In genomic region chr1:225843426-225843795, GRCh38 we compare ENCODE assay signal across 29 cellular contexts. TPM values are rescaled to one million over a fixed set of nuclear protein-coding genes. Genes with fewer than 3 reads are reported as not detected.
A peak's percentile ranks its signal among the peaks of the same experiment; 100 is the strongest.
DNase-seq lines count a peak whose midpoint lies in the region; ATAC-seq and TF ChIP-seq lines count a peak whose summit lies in the region.
"Had no signal": no experiment of that assay in that cellular context is flagged by ENCODE, and none has a peak within 500 bp of the region (broad histone marks: within the 10 kb centered on the region; RNA-seq: fewer than 3 reads in every experiment).

No MANE protein-coding gene starts in this region.

- peaks cover 20% of the 10 kb centered on the region for H3K36me3 Mint-ChIP-seq in activated T-cell treated with anti-CD3 and anti-CD28 coated beads, Interleukin-2, amount 50 U/mL, for 24 hours (ENCODE audit: low read depth)
- peaks cover 3% of the 10 kb centered on the region for H3K36me3 Mint-ChIP-seq in activated T-cell treated with anti-CD3 and anti-CD28 coated beads, Interleukin-2, amount 50 U/mL, for 4 hours (ENCODE audit: insufficient read depth)
- H3K36me3 Mint-ChIP-seq in memory B cell (peaks cover 7% of the 10 kb centered on the region), type B pancreatic cell (peaks cover 11% of the 10 kb centered on the region)
- H3K36me3 Mint-ChIP-seq: natural killer cell treated with Interleukin-12 subunit alpha and Interleukin-12 subunit beta and Interleukin-15 and Interleukin-18, amount 100 ng/mL, for 72 hours had no signal

- H3K4me1 Mint-ChIP-seq in activated T-cell treated with anti-CD3 and anti-CD28 coated beads, Interleukin-2, amount 50 U/mL, for 24 hours (ENCODE audit: low read depth) = peaks cover 28% of the 10 kb centered on the region
- H3K4me1 Mint-ChIP-seq in activated T-cell treated with anti-CD3 and anti-CD28 coated beads, Interleukin-2, amount 50 U/mL, for 4 hours (ENCODE audit: low read depth) = peaks cover 27% of the 10 kb centered on the region
- peaks cover 26% of the 10 kb centered on the region for H3K4me1 Mint-ChIP-seq in memory B cell
- peaks cover 14% of the 10 kb centered on the region for H3K4me1 Mint-ChIP-seq in type B pancreatic cell (ENCODE audit: unreplicated experiment)

- WGBS in adrenal gland, 4 donors = 73 to 84% (median 81%) methylated on average over 5 to 6 of the region's 6 CpGs

- peak overlapping the region in 3 of 5 donors; percentile 52 to 72 (median 69) for H3K27ac ChIP-seq in adrenal gland
- H3K27ac ChIP-seq: 22Rv1, parathyroid adenoma had no signal

- no peak overlapping the region for H3K4me3 Mint-ChIP-seq in activated T-cell treated with anti-CD3 and anti-CD28 coated beads, Interleukin-2, amount 50 U/mL, for 24 hours
- no peak overlapping the region for H3K4me3 Mint-ChIP-seq in activated T-cell treated with anti-CD3 and anti-CD28 coated beads, Interleukin-2, amount 50 U/mL, for 4 hours
- H3K4me3 Mint-ChIP-seq in memory B cell = no peak overlapping the region
- H3K4me3 Mint-ChIP-seq in type B pancreatic cell = no peak overlapping the region
- H3K4me3 Mint-ChIP-seq: activated CD8-positive, alpha-beta T cell treated with anti-CD3 and anti-CD28 coated beads, Interleukin-2, amount 10 ng/mL, durations not matched to agents 7 days and 5 days; mesothelial cell of epicardium; natural killer cell treated with Interleukin-12 subunit alpha and Interleukin-12 subunit beta and Interleukin-15 and Interleukin-18, amount 100 ng/mL, for 72 hours; stimulated activated naive CD8-positive, alpha-beta T cell treated with anti-CD3 and anti-CD28 coated beads, Interleukin-15, Interleukin-2, amounts not matched to agents 100 ng/mL and 50 ng/mL, for 24 hours had no signal

- TF ChIP-seq CTCF in adrenal gland (IDR thresholded peaks at IDR 0.05) (no peak), type B pancreatic cell (conservative IDR thresholded peaks at IDR 0.05) (no peak)

- H3K36me3 ChIP-seq in adrenal gland (replicated peaks in 1 of 2) = peaks cover 0 to 91% of the 10 kb centered on the region in 2 donors

- no peak for ATAC-seq in activated T-cell treated with anti-CD3 and anti-CD28 coated beads, Interleukin-2, amount 50 U/mL, for 4 hours
- ATAC-seq in memory B cell (ENCODE audit: low read depth) = no peak
- no peak for ATAC-seq in HG03378 (IDR thresholded peaks at IDR 0.05; ENCODE audit: unreplicated experiment)
- ATAC-seq in HG02884 (IDR thresholded peaks at IDR 0.05; ENCODE audit: unreplicated experiment) = no peak
- ATAC-seq: activated CD8-positive, alpha-beta T cell treated with anti-CD3 and anti-CD28 coated beads, Interleukin-2, amount 10 ng/mL, durations not matched to agents 7 days and 5 days; left ventricle myocardium superior; natural killer cell treated with Interleukin-12 subunit alpha and Interleukin-12 subunit beta and Interleukin-15 and Interleukin-18, amount 100 ng/mL, for 72 hours; Panc1; sciatic nerve had no signal

- no peak for TF ChIP-seq POLR2A in adrenal gland (IDR thresholded peaks at IDR 0.05)

- no peak for DNase-seq in activated T-cell treated with anti-CD3 and anti-CD28 coated beads, Interleukin-2, amount 50 U/mL, for 24 hours
- DNase-seq in activated T-cell treated with anti-CD3 and anti-CD28 coated beads, Interleukin-2, amount 50 U/mL, for 4 hours = no peak
- DNase-seq in adrenal gland (no peak), memory B cell (ENCODE audit: low spot score in 2 of 2) (no peak), type B pancreatic cell (ENCODE audit: extremely low spot score, unreplicated experiment) (no peak), AG20443 (ENCODE audit: low spot score) (no peak)
- DNase-seq: activated CD8-positive, alpha-beta T cell treated with anti-CD3 and anti-CD28 coated beads, Interleukin-2, amount 10 ng/mL, durations not matched to agents 7 days and 5 days; activated gamma-delta T cell treated with Interleukin-2 at 50 U/mL for 16 hours; activated T-cell treated with anti-CD3 and anti-CD28 coated beads for 4 hours; dermis blood vessel endothelial cell; DMS79 treated with DMSO at 0.1 percent for 48 hours; hippocampal formation; left ventricle myocardium superior; NCI-H187; NCI-H524 treated with DMSO at 0.1 percent for 48 hours; T-helper 1 cell; thyroid gland had no signal

- H3K27me3 ChIP-seq in adrenal gland = no peaks in the 10 kb centered on the region
- H3K27me3 ChIP-seq: thyroid gland had no signal

- H3K27ac Mint-ChIP-seq in activated T-cell treated with anti-CD3 and anti-CD28 coated beads, Interleukin-2, amount 50 U/mL, for 24 hours = peak overlapping the region; percentile 22
- H3K27ac Mint-ChIP-seq in memory B cell (peak overlapping the region; percentile 28), type B pancreatic cell (peak overlapping the region; percentile 62)
- H3K27ac Mint-ChIP-seq: natural killer cell treated with Interleukin-12 subunit alpha and Interleukin-12 subunit beta and Interleukin-15 and Interleukin-18, amount 100 ng/mL, for 72 hours; stimulated activated naive CD8-positive, alpha-beta T cell treated with anti-CD3 and anti-CD28 coated beads, Interleukin-15, Interleukin-2, amounts not matched to agents 100 ng/mL and 50 ng/mL, for 24 hours had no signal

- H3K27me3 Mint-ChIP-seq in activated T-cell treated with anti-CD3 and anti-CD28 coated beads, Interleukin-2, amount 50 U/mL, for 24 hours = no peaks in the 10 kb centered on the region
- no peaks in the 10 kb centered on the region for H3K27me3 Mint-ChIP-seq in activated T-cell treated with anti-CD3 and anti-CD28 coated beads, Interleukin-2, amount 50 U/mL, for 4 hours (ENCODE audit: low read depth)
- H3K27me3 Mint-ChIP-seq in memory B cell = no peaks in the 10 kb centered on the region
- H3K27me3 Mint-ChIP-seq in type B pancreatic cell = no peaks in the 10 kb centered on the region
- H3K27me3 Mint-ChIP-seq: natural killer cell treated with Interleukin-12 subunit alpha and Interleukin-12 subunit beta and Interleukin-15 and Interleukin-18, amount 100 ng/mL, for 72 hours; stimulated activated naive CD8-positive, alpha-beta T cell treated with anti-CD3 and anti-CD28 coated beads, Interleukin-15, Interleukin-2, amounts not matched to agents 100 ng/mL and 50 ng/mL, for 24 hours had no signal

- H3K4me1 ChIP-seq in adrenal gland (replicated peaks in 1 of 2) = peaks cover 4 to 11% of the 10 kb centered on the region in 2 donors
- H3K4me1 ChIP-seq: parathyroid adenoma, thyroid gland had no signal

- H3K9me3 Mint-ChIP-seq in activated T-cell treated with anti-CD3 and anti-CD28 coated beads, Interleukin-2, amount 50 U/mL, for 24 hours = no peaks in the 10 kb centered on the region
- no peaks in the 10 kb centered on the region for H3K9me3 Mint-ChIP-seq in activated T-cell treated with anti-CD3 and anti-CD28 coated beads, Interleukin-2, amount 50 U/mL, for 4 hours
- H3K9me3 Mint-ChIP-seq in memory B cell (no peaks in the 10 kb centered on the region), type B pancreatic cell (no peaks in the 10 kb centered on the region)
- H3K9me3 Mint-ChIP-seq: mesothelial cell of epicardium; natural killer cell treated with Interleukin-12 subunit alpha and Interleukin-12 subunit beta and Interleukin-15 and Interleukin-18, amount 100 ng/mL, for 72 hours; stimulated activated naive CD8-positive, alpha-beta T cell treated with anti-CD3 and anti-CD28 coated beads, Interleukin-15, Interleukin-2, amounts not matched to agents 100 ng/mL and 50 ng/mL, for 24 hours had no signal

- no peak overlapping the region for H3K4me3 ChIP-seq in adrenal gland
- H3K4me3 ChIP-seq: thyroid gland had no signal

- no peaks in the 10 kb centered on the region for H3K9me3 ChIP-seq in adrenal gland (replicated peaks in 1 of 3)
- H3K9me3 ChIP-seq: thyroid gland had no signal

- intact Hi-C loops in adrenal gland (cut with DNase I) = loop anchor here (10.0 kb wide), 2 partner anchors 69 to 71 kb away; partner anchors contain the start of gene SRP9 (in 1 of the 2)

RNA-seq across cellular contexts. Expression of gene EPHX1, which starts 33.5 kb away (rescaled TPM):
- 1 to 10 TPM; 1.8 to 2.2 (median 1.9) TPM for total RNA-seq in activated T-cell treated with anti-CD3 and anti-CD28 coated beads, Interleukin-2, amount 50 U/mL, for 4 hours
- 1,000 to 10,000 TPM; 1,400 to 3,548 (median 1,755) TPM for total RNA-seq in adrenal gland
- 1,000 to 10,000 TPM in 1 of 3 donors, 100 to 1,000 TPM in 2; 337 to 1,831 (median 896) TPM for polyA plus RNA-seq in adrenal gland
- total RNA-seq in type B pancreatic cell (ENCODE audit: low replicate concordance) = 65.2 and 86.1 TPM in 2 replicates

RNA-seq across cellular contexts. Expression of gene TMEM63A, which starts 38.8 kb away (rescaled TPM):
- 10 to 100 TPM in 1 of 3 donors, 1 to 10 TPM in 2; 7.1 to 13.5 (median 9.1) TPM for total RNA-seq in activated T-cell treated with anti-CD3 and anti-CD28 coated beads, Interleukin-2, amount 50 U/mL, for 4 hours
- total RNA-seq in adrenal gland = 10 to 100 TPM; 15.8 to 80.4 (median 57.4) TPM
- polyA plus RNA-seq in adrenal gland = 10 to 100 TPM; 20.8 to 96.9 (median 48.1) TPM
- 63.3 and 78.0 TPM in 2 replicates for total RNA-seq in type B pancreatic cell (ENCODE audit: low replicate concordance)

RNA-seq across cellular contexts. Expression of gene LEFTY1, which starts 45.5 kb away (rescaled TPM):
- total RNA-seq in activated T-cell treated with anti-CD3 and anti-CD28 coated beads, Interleukin-2, amount 50 U/mL, for 4 hours = under 1 TPM in 1 of 3 donors, not detected in 2; 0.22 TPM
- 1 to 10 TPM in 2 of 8 donors, under 1 TPM in 2, not detected in 4; 0.47 to 1.5 (median 0.91) TPM for total RNA-seq in adrenal gland
- polyA plus RNA-seq in adrenal gland = under 1 TPM in 2 of 3 donors, not detected in 1; 0.15 to 0.27 TPM
- total RNA-seq in type B pancreatic cell (ENCODE audit: low replicate concordance) = 0.29 and 0.31 TPM in 2 replicates
- total RNA-seq: activated CD8-positive, alpha-beta T cell treated with anti-CD3 and anti-CD28 coated beads, Interleukin-2, amount 10 ng/mL, durations not matched to agents 7 days and 5 days; bronchial epithelial cell; dermis blood vessel endothelial cell; epithelial cell of proximal tubule; left ventricle myocardium superior; LHCN-M2; natural killer cell treated with Interleukin-12 subunit alpha and Interleukin-12 subunit beta and Interleukin-15 and Interleukin-18, amount 100 ng/mL, for 72 hours had no signal

Comparison
In these comparisons a context has a peak if more than half of its experiments do, and no peak if none do; other contexts are left out.
1. RNA of gene EPHX1, which starts 33.5 kb away (total RNA-seq): 1,400 to 3,548 TPM in adrenal gland; 65.2 to 86.1 TPM in type B pancreatic cell and 1.8 to 2.2 TPM in activated T-cell treated with anti-CD3 and anti-CD28 coated beads, Interleukin-2, amount 50 U/mL, for 4 hours; every median in the first group is over 10 times any median in the second.
2. Peak in every context shown above with its lines, with median percentiles within 50 percentile points of each other: H3K27ac Mint-ChIP-seq.